Comparison of ENCODE assay signal across 12 cellular contexts in genomic region chr3:112811917-112812660, GRCh38. TPM values are rescaled to one million over a fixed set of nuclear protein-coding genes. Genes with fewer than 3 reads are reported as not detected.
DNase-seq lines count a peak whose midpoint lies in the region; ATAC-seq and TF ChIP-seq lines count a peak whose summit lies in the region.
"Had no signal": no experiment of that assay in that cellular context is flagged by ENCODE, and none has a peak within 500 bp of the region (broad histone marks: within the 10 kb centered on the region; RNA-seq: fewer than 3 reads in every experiment).

No MANE protein-coding gene starts in this region.

- H3F3A ChIP-seq in Loucy (ENCODE audit: low read depth) = no peaks in the 10 kb centered on the region

- H3K9me3 ChIP-seq in Loucy (ENCODE audit: insufficient read depth, low read depth, low read length) (no peaks in the 10 kb centered on the region), subcutaneous abdominal adipose tissue (ENCODE audit: control insufficient read depth in 5 of 5, low read length in 5 of 5) (no peaks in the 10 kb centered on the region)
- H3K9me3 ChIP-seq: Caco-2, SJSA1 had no signal

- H3K4me1 ChIP-seq in Loucy (ENCODE audit: insufficient read depth, low read length, poor library complexity, severe bottlenecking) (peaks cover 34% of the 10 kb centered on the region), subcutaneous abdominal adipose tissue (ENCODE audit: control insufficient read depth in 5 of 5, insufficient read depth in 5 of 5, low read length in 5 of 5) (peaks cover 5 to 36% (median 33%) of the 10 kb centered on the region in 5 donors), foreskin keratinocyte (peaks cover 5% of the 10 kb centered on the region)
- H3K4me1 ChIP-seq: Caco-2 had no signal

- H3K4me1 Mint-ChIP-seq in chondrocyte (ENCODE audit: low read depth) = peaks cover 43% of the 10 kb centered on the region
- H3K4me1 Mint-ChIP-seq in mesothelial cell of epicardium = peaks cover 55% of the 10 kb centered on the region

- ATAC-seq in foreskin keratinocyte (no peak), GM21786 (IDR thresholded peaks at IDR 0.05; ENCODE audit: unreplicated experiment) (no peak)
- ATAC-seq: natural killer cell treated with Interleukin-12 subunit alpha and Interleukin-12 subunit beta and Interleukin-15 and Interleukin-18, amount 100 ng/mL, for 72 hours had no signal

- no peak overlapping the region for H3K9ac ChIP-seq in Loucy (ENCODE audit: low read depth, low read length, poor library complexity, severe bottlenecking)
- H3K9ac ChIP-seq in subcutaneous abdominal adipose tissue (ENCODE audit: low read length in 5 of 5) = peak overlapping the region in 2 of 5 donors; percentile 20 to 49

- TF ChIP-seq CTCF in Loucy (conservative IDR thresholded peaks at IDR 0.05; ENCODE audit: low read length) (no peak), chondrocyte (IDR thresholded peaks at IDR 0.05) (no peak), mesothelial cell of epicardium (IDR thresholded peaks at IDR 0.05; ENCODE audit: unreplicated experiment) (no peak), foreskin keratinocyte (conservative IDR thresholded peaks at IDR 0.05) (no peak)

- H4K20me1 ChIP-seq in Loucy (ENCODE audit: insufficient read depth, low read length, poor library complexity, severe bottlenecking) = no peaks in the 10 kb centered on the region

- no peaks in the 10 kb centered on the region for H3K79me2 ChIP-seq in Loucy (ENCODE audit: insufficient read depth, low read length)

- no peak overlapping the region for H3K4me3 Mint-ChIP-seq in chondrocyte (ENCODE audit: unreplicated experiment)
- H3K4me3 Mint-ChIP-seq in mesothelial cell of epicardium = no peak overlapping the region
- H3K4me3 Mint-ChIP-seq: activated T-helper 1 cell treated with anti-CD3 and anti-CD28 coated beads, Interleukin-12 subunit alpha, Interleukin-12 subunit beta, Interleukin-2, Interleukin-4 antibody, amounts not matched to agents 30 ng/mL and 10 ng/mL and 1 ng/mL, durations not matched to agents 14 hours and 24 hours and 36 hours; natural killer cell treated with Interleukin-12 subunit alpha and Interleukin-12 subunit beta and Interleukin-15 and Interleukin-18, amount 100 ng/mL, for 72 hours had no signal

- no peaks in the 10 kb centered on the region for H3K27me3 Mint-ChIP-seq in chondrocyte (ENCODE audit: low read depth)
- no peaks in the 10 kb centered on the region for H3K27me3 Mint-ChIP-seq in mesothelial cell of epicardium (ENCODE audit: low read depth)

- H3K27ac Mint-ChIP-seq in chondrocyte (ENCODE audit: unreplicated experiment) = peak overlapping the region; percentile 39
- peak overlapping the region; percentile 88 for H3K27ac Mint-ChIP-seq in mesothelial cell of epicardium
- H3K27ac Mint-ChIP-seq: activated T-helper 1 cell treated with anti-CD3 and anti-CD28 coated beads, Interleukin-12 subunit alpha, Interleukin-12 subunit beta, Interleukin-2, Interleukin-4 antibody, amounts not matched to agents 30 ng/mL and 10 ng/mL and 1 ng/mL, durations not matched to agents 14 hours and 24 hours and 36 hours had no signal

- H3K4me2 ChIP-seq in Loucy (ENCODE audit: low read depth, low read length, poor library complexity, severe bottlenecking) = peak overlapping the region; percentile 23

- H3K27ac ChIP-seq in subcutaneous abdominal adipose tissue (ENCODE audit: low read depth, low read length) (peak overlapping the region; percentile 89), foreskin keratinocyte (no peak overlapping the region)
- H3K27ac ChIP-seq: SJSA1 had no signal

- H2AFZ ChIP-seq in Loucy (ENCODE audit: low read length) = 0 out of 2 replicates have a peak overlapping the region, but pooled peaks have one; percentile 6

- H3K36me3 ChIP-seq in Loucy (ENCODE audit: insufficient read depth, low read length) (no peaks in the 10 kb centered on the region), subcutaneous abdominal adipose tissue (ENCODE audit: control insufficient read depth in 5 of 5, insufficient read depth in 5 of 5, low read length in 5 of 5) (no peaks in the 10 kb centered on the region)
- H3K36me3 ChIP-seq: SJSA1 had no signal

- DNase-seq in chondrocyte (ENCODE audit: low spot score) = no peak
- no peak for DNase-seq in mesothelial cell of epicardium (ENCODE audit: low spot score in 2 of 2, unreplicated experiment in 2 of 2)
- DNase-seq in foreskin keratinocyte = no peak
- DNase-seq in NCI-H82 treated with DMSO at 0.1 percent for 48 hours (lab: John Stamatoyannopoulos, UW; ENCODE audit: unreplicated experiment) = no peak
- DNase-seq: Caco-2, NCI-H524 had no signal

- no peaks in the 10 kb centered on the region for H3K9me2 ChIP-seq in Loucy (replicated peaks; ENCODE audit: low read depth, low read length)

- H3K36me3 Mint-ChIP-seq in chondrocyte (ENCODE audit: low read depth) (no peaks in the 10 kb centered on the region), mesothelial cell of epicardium (no peaks in the 10 kb centered on the region)
- H3K36me3 Mint-ChIP-seq: natural killer cell treated with Interleukin-12 subunit alpha and Interleukin-12 subunit beta and Interleukin-15 and Interleukin-18, amount 100 ng/mL, for 72 hours had no signal

- H3K9me3 Mint-ChIP-seq in chondrocyte (ENCODE audit: low read depth) (no peaks in the 10 kb centered on the region), mesothelial cell of epicardium (no peaks in the 10 kb centered on the region)
- H3K9me3 Mint-ChIP-seq: activated T-helper 1 cell treated with anti-CD3 and anti-CD28 coated beads, Interleukin-12 subunit alpha, Interleukin-12 subunit beta, Interleukin-2, Interleukin-4 antibody, amounts not matched to agents 30 ng/mL and 10 ng/mL and 1 ng/mL, durations not matched to agents 14 hours and 24 hours and 36 hours; natural killer cell treated with Interleukin-12 subunit alpha and Interleukin-12 subunit beta and Interleukin-15 and Interleukin-18, amount 100 ng/mL, for 72 hours had no signal

- H3K4me3 ChIP-seq in Loucy (ENCODE audit: low read length, poor library complexity, severe bottlenecking) = peak overlapping the region; percentile 7
- peak overlapping the region in 3 of 5 donors; percentile 12 to 48 (median 24) for H3K4me3 ChIP-seq in subcutaneous abdominal adipose tissue (ENCODE audit: low read depth in 1 of 5, low read length in 5 of 5)
- H3K4me3 ChIP-seq: SJSA1 had no signal

- H3K27me3 ChIP-seq in Loucy (ENCODE audit: insufficient read depth, low read length, poor library complexity, severe bottlenecking) = no peaks in the 10 kb centered on the region
- H3K27me3 ChIP-seq in subcutaneous abdominal adipose tissue (ENCODE audit: control insufficient read depth in 5 of 5, insufficient read depth in 4 of 5, low read length in 5 of 5) = no peaks in the 10 kb centered on the region
- no peaks in the 10 kb centered on the region for H3K27me3 ChIP-seq in foreskin keratinocyte
- H3K27me3 ChIP-seq: SJSA1 had no signal

RNA-seq across cellular contexts. Expression of gene CD200R1L, which starts 34.6 kb away (rescaled TPM):
- total RNA-seq in chondrocyte (not detected in 3 replicates), mesothelial cell of epicardium (not detected in 3 replicates), foreskin keratinocyte (not detected in 2 replicates)
- polyA plus RNA-seq in foreskin keratinocyte = not detected in 2 replicates
- total RNA-seq: activated T-helper 1 cell treated with anti-CD3 and anti-CD28 coated beads, Interleukin-12 subunit alpha, Interleukin-12 subunit beta, Interleukin-2, Interleukin-4 antibody, amounts not matched to agents 30 ng/mL and 10 ng/mL and 1 ng/mL, durations not matched to agents 14 hours and 24 hours and 36 hours; Caco-2; natural killer cell treated with Interleukin-12 subunit alpha and Interleukin-12 subunit beta and Interleukin-15 and Interleukin-18, amount 100 ng/mL, for 72 hours; SJSA1 had no signal
